ENCODE assay signal across 6 cellular contexts in genomic region chr11:119101367-119101758, GRCh38. TPM values are rescaled to one million over a fixed set of nuclear protein-coding genes. Genes with fewer than 3 reads are reported as not detected.
A peak's percentile ranks its signal among the peaks of the same experiment; 100 is the strongest.
DNase-seq lines count a peak whose midpoint lies in the region; ATAC-seq and TF ChIP-seq lines count a peak whose summit lies in the region.

No MANE protein-coding gene starts in this region.

- H3K4me3 ChIP-seq in BE2C (ENCODE audit: low read depth, low read length), result peak overlapping the region; percentile 97
- peak overlapping the region; percentile 72 for H3K4me3 ChIP-seq in SU-DHL-6 (ENCODE audit: insufficient read depth, low read length, poor library complexity, severe bottlenecking)
- H3K4me3 ChIP-seq in iPS-11a (ENCODE audit: low read depth, low read length), result peak overlapping the region; percentile 94

- H3K4me2 ChIP-seq in SU-DHL-6 (ENCODE audit: low read depth, low read length, poor library complexity, severe bottlenecking), result peak overlapping the region; percentile 83

- peak; percentile 31 for ATAC-seq in GM21723 (IDR thresholded peaks at IDR 0.05; ENCODE audit: unreplicated experiment)

- peaks cover 34% of the 10 kb centered on the region for H3F3A ChIP-seq in SU-DHL-6 (ENCODE audit: insufficient read depth)

- no peak for TF ChIP-seq CTCF in BE2C (IDR thresholded peaks at IDR 0.05; ENCODE audit: low read depth, low read length)
- TF ChIP-seq CTCF in SU-DHL-6 (IDR thresholded peaks at IDR 0.05; ENCODE audit: insufficient read depth, low read length, poor library complexity, severe bottlenecking), result no peak

- peaks cover 16% of the 10 kb centered on the region for H3K79me2 ChIP-seq in SU-DHL-6 (ENCODE audit: insufficient read depth, low read length)

- peaks cover 18% of the 10 kb centered on the region for H3K36me3 ChIP-seq in BE2C
- peaks cover 10% of the 10 kb centered on the region for H3K36me3 ChIP-seq in SU-DHL-6 (ENCODE audit: low read length)

- H3K27ac ChIP-seq in SU-DHL-6 (ENCODE audit: low read depth, low read length), result peak overlapping the region; percentile 77

- H3K9me2 ChIP-seq in SU-DHL-6 (replicated peaks; ENCODE audit: insufficient read depth, low read length), result no peaks in the 10 kb centered on the region

- H3K4me1 ChIP-seq in BE2C, result peaks cover 3% of the 10 kb centered on the region

- H4K20me1 ChIP-seq in SU-DHL-6 (ENCODE audit: low read depth, low read length), result no peaks in the 10 kb centered on the region

- H3K9me3 ChIP-seq in BE2C, result no peaks in the 10 kb centered on the region
- no peaks in the 10 kb centered on the region for H3K9me3 ChIP-seq in SU-DHL-6 (ENCODE audit: insufficient read depth, low read length)

- peak overlapping the region; percentile 93 for H3K9ac ChIP-seq in SU-DHL-6 (ENCODE audit: low read length)

- peak overlapping the region; percentile 65 for H2AFZ ChIP-seq in SU-DHL-6 (ENCODE audit: low read depth, low read length, severe bottlenecking)

- H3K27me3 ChIP-seq in BE2C (no peaks in the 10 kb centered on the region), SU-DHL-6 (ENCODE audit: low read length) (no peaks in the 10 kb centered on the region)

- DNase-seq in BE2C (no peak), NCI-H1417 treated with DMSO at 0.1 percent for 48 hours (lab: John Stamatoyannopoulos, UW) (no peak), middle frontal gyrus (ENCODE audit: extremely low spot score, low spot score) (no peak)

RNA-seq across cellular contexts. Expression of gene DPAGT1, which starts 0.3 kb away (rescaled TPM):
- 101 TPM for polyA plus RNA-seq in BE2C (2012; ENCODE audit: insufficient read depth, insufficient read length, low read depth)

RNA-seq across cellular contexts. Expression of gene C2CD2L, which starts 5.8 kb away (rescaled TPM):
- 123 TPM for polyA plus RNA-seq in BE2C (2012; ENCODE audit: insufficient read depth, insufficient read length, low read depth)

RNA-seq across cellular contexts. Expression of gene HMBS, which starts 16.7 kb away (rescaled TPM):
- 44.4 TPM for polyA plus RNA-seq in BE2C (2012; ENCODE audit: insufficient read depth, insufficient read length, low read depth)

RNA-seq across cellular contexts. Expression of gene HINFP, which starts 20.0 kb away (rescaled TPM):
- 84.1 TPM for polyA plus RNA-seq in BE2C (2012; ENCODE audit: insufficient read depth, insufficient read length, low read depth)

RNA-seq across cellular contexts. Expression of gene VPS11, which starts 33.7 kb away (rescaled TPM):
- 42.5 TPM for polyA plus RNA-seq in BE2C (2012; ENCODE audit: insufficient read depth, insufficient read length, low read depth)
